Comparison of ENCODE assay signal across 9 cellular contexts in the genomic region with DNA sequence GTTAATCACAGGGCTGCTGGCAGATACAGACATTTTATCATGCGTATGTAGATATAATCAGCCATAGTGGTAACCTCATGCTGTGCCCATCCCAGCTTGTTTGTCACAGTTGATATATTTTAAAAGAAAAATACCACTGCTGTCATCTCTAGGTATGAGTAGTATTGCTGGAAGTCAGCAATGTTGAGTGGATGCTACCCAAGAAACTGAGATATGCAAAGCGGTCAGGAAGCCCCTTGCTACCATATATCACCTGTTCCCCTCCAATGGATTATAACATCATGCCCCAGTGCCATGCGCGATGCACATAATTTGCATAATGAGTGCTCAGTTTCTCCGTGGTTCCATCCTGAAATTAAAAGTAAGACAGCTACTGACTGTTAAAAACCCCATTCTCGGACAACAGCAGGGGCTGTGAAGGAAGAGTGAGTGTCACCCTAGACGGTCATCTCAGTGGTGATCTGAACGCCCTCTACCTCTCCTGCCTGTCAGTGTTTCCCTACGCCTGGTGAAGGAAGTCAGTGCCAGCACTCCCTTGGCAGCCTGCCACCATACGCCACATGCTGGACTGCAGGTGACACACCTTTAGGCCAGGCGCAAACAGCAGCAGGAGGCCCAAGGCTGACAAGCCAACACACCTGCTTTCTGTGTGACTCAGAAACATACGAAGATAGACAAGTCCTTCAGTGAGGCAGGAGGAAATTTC. TPM values are rescaled to one million over a fixed set of nuclear protein-coding genes. Genes with fewer than 3 reads are reported as not detected.
DNase-seq lines count a peak whose midpoint lies in the region; ATAC-seq and TF ChIP-seq lines count a peak whose summit lies in the region.
"Had no signal": no experiment of that assay in that cellular context is flagged by ENCODE, and none has a peak within 500 bp of the region (broad histone marks: within the 10 kb centered on the region; RNA-seq: fewer than 3 reads in every experiment).

No MANE protein-coding gene starts in this region.

- H3K18ac ChIP-seq in mesendoderm (ENCODE audit: low read length) = no peak overlapping the region

- no CpG with 5 or more reads among the region's 12 CpGs for WGBS in mesendoderm (ENCODE audit: extremely low coverage, insufficient coverage, low lambda C conversion rate)

- H2BK5ac ChIP-seq in mesendoderm (ENCODE audit: low read length) = no peak overlapping the region

- H2BK15ac ChIP-seq in mesendoderm (replicated peaks; ENCODE audit: low read depth) = no peak overlapping the region

- H3K27ac ChIP-seq in neutrophil (peak overlapping the region; percentile 95), mesendoderm (ENCODE audit: low read depth, low read length) (no peak overlapping the region)
- H3K27ac ChIP-seq: A549 had no signal

- DNase-seq in NCI-H187 (lab: John Stamatoyannopoulos, UW) (peak; percentile 52 to 70), NCI-H187 treated with DMSO at 0.1 percent for 48 hours (lab: John Stamatoyannopoulos, UW) (no peak), NCI-H345 treated with DMSO at 0.1 percent for 48 hours (lab: John Stamatoyannopoulos, UW; ENCODE audit: unreplicated experiment) (peak; percentile 81), KBM-7 (no peak), mesendoderm (no peak)
- peak; percentile 37 for DNase-seq in activated naive CD4-positive, alpha-beta T cell treated with anti-CD3 and anti-CD28 coated beads, Interleukin-2, amount 50 U/mL, for 16 hours

- no peak for TF ChIP-seq CTCF in neutrophil (IDR thresholded peaks at IDR 0.05)

- H3K4me1 ChIP-seq in neutrophil (ENCODE audit: control insufficient read depth in 1 of 2, insufficient read depth in 1 of 2, low read depth in 1 of 2, low read length in 1 of 2) = peaks cover 55 to 65% of the 10 kb centered on the region in 2 experiments
- H3K4me1 ChIP-seq in mesendoderm (ENCODE audit: control insufficient read depth, low read depth, low read length) = no peaks in the 10 kb centered on the region

- ATAC-seq in HG02981 (IDR thresholded peaks at IDR 0.05; ENCODE audit: unreplicated experiment) = peak; percentile 69
- ATAC-seq: A549 had no signal

- H3K4me2 ChIP-seq in mesendoderm (ENCODE audit: low read length) = no peak overlapping the region

- no peak overlapping the region for H3K4me3 ChIP-seq in neutrophil (ENCODE audit: low read depth in 1 of 2, low read length in 1 of 2)
- no peak overlapping the region for H3K4me3 ChIP-seq in mesendoderm (ENCODE audit: low read length)
- H3K4me3 ChIP-seq: A549 had no signal

- H3K9ac ChIP-seq in mesendoderm (ENCODE audit: low read length) = no peak overlapping the region

- no peak overlapping the region for H3K56ac ChIP-seq in mesendoderm (ENCODE audit: low read length)

- in situ Hi-C loops in KBM-7 (cut with MboI; ENCODE audit: low pct_unique_long_range_greater_than_20kb, low sequenced_read_pairs) = no loop called here

- H3K79me2 ChIP-seq in mesendoderm (ENCODE audit: control insufficient read depth, insufficient read depth, low read length) = no peaks in the 10 kb centered on the region

- H3K27me3 ChIP-seq in neutrophil = no peaks in the 10 kb centered on the region
- H3K27me3 ChIP-seq in mesendoderm (ENCODE audit: insufficient read depth, low read length, poor library complexity) = no peaks in the 10 kb centered on the region

- H3K79me1 ChIP-seq in mesendoderm (ENCODE audit: low read length) = no peaks in the 10 kb centered on the region

- H2BK120ac ChIP-seq in mesendoderm (ENCODE audit: low read depth, low read length) = no peak overlapping the region

- H4K8ac ChIP-seq in mesendoderm (ENCODE audit: low read depth, low read length) = no peak overlapping the region

- H4K5ac ChIP-seq in mesendoderm (ENCODE audit: low read length) = no peak overlapping the region

- no peak overlapping the region for H2AK5ac ChIP-seq in mesendoderm (ENCODE audit: low read length)

- H3K23ac ChIP-seq in mesendoderm (ENCODE audit: low read length) = no peak overlapping the region

- H3K4ac ChIP-seq in mesendoderm (ENCODE audit: low read depth, low read length) = no peak overlapping the region

- peaks cover 51% of the 10 kb centered on the region for H3K36me3 ChIP-seq in neutrophil
- H3K36me3 ChIP-seq in mesendoderm (ENCODE audit: control insufficient read depth, insufficient read depth, low read length) = no peaks in the 10 kb centered on the region

- H3K9me3 ChIP-seq in neutrophil = no peaks in the 10 kb centered on the region
- H3K9me3 ChIP-seq: A549 had no signal

RNA-seq across cellular contexts. Expression of gene IL10RB, which starts 2.7 kb away (rescaled TPM):
- polyA plus RNA-seq in mesendoderm (2013, experiment 1 of 2) = 2.1 TPM
- polyA plus RNA-seq in mesendoderm (2013, experiment 2 of 2) = 2.0 TPM

RNA-seq across cellular contexts. Expression of gene IFNAR2, which starts 39.2 kb away (rescaled TPM):
- 7.5 TPM for polyA plus RNA-seq in mesendoderm (2013, experiment 1 of 2)
- 7.3 TPM for polyA plus RNA-seq in mesendoderm (2013, experiment 2 of 2)

RNA-seq across cellular contexts. Expression of gene IFNAR1, which starts 55.9 kb away (rescaled TPM):
- 7.9 TPM for polyA plus RNA-seq in mesendoderm (2013, experiment 1 of 2)
- 9.4 TPM for polyA plus RNA-seq in mesendoderm (2013, experiment 2 of 2)

Comparison
In these comparisons a context has a peak if more than half of its experiments do, and no peak if none do; other contexts are left out.
1. DNase-seq: peak in NCI-H187 (2 of 2), NCI-H345 treated with DMSO at 0.1 percent for 48 hours (single experiment) and activated naive CD4-positive, alpha-beta T cell treated with anti-CD3 and anti-CD28 coated beads, Interleukin-2, amount 50 U/mL, for 16 hours (single experiment); none in NCI-H187 treated with DMSO at 0.1 percent for 48 hours (single experiment), KBM-7 (single experiment) and mesendoderm (single experiment).